Comparison of ENCODE assay signal across 8 cellular contexts in the genomic region with DNA sequence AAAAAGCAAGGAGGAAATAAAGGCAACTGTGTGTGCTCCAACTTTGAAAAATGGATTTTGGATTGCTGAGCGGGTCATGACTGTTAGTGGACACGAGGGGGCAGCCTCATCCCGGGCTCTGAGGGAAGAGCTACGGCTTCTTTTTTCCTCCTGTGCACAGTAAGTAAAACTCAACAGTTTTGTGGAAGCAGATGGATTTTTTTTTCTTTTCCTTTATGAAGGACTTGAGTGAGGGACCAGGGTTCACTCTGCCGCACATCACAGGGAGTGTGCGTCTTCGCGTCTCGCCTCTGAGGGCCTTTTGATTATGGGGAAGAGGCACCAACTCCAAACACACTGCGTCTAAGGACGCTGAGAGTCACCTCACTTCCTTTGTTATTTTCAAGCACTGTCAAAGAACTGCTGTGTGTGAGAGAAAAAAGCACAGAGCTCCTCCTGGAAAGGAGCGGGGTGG.
DNase-seq lines count a peak whose midpoint lies in the region; ATAC-seq and TF ChIP-seq lines count a peak whose summit lies in the region.

No MANE protein-coding gene starts in this region.

- no peak overlapping the region for H3K27ac Mint-ChIP-seq in activated CD4-positive, alpha-beta T cell treated with anti-CD3 and anti-CD28 coated beads for 36 hours

- no peak overlapping the region for H2BK15ac ChIP-seq in mesendoderm (replicated peaks; ENCODE audit: low read depth)

- no peaks in the 10 kb centered on the region for H3K27me3 ChIP-seq in mesendoderm (ENCODE audit: insufficient read depth, low read length, poor library complexity)
- H3K27me3 ChIP-seq in stomach smooth muscle (ENCODE audit: control insufficient read depth in 1 of 2, insufficient read depth in 2 of 2, low read length in 2 of 2) = no peaks in the 10 kb centered on the region

- peak overlapping the region; percentile 13 for H3K4me3 ChIP-seq in epithelial cell of esophagus (ENCODE audit: low read length)
- no peak overlapping the region for H3K4me3 ChIP-seq in mesendoderm (ENCODE audit: low read length)
- peak overlapping the region; percentile 65 to 75 for H3K4me3 ChIP-seq in stomach smooth muscle (ENCODE audit: low read length in 2 of 2)

- intact Hi-C loops in activated CD4-positive, alpha-beta T cell treated with anti-CD3 and anti-CD28 coated beads for 36 hours (cut with DNase I, micrococcal nuclease) = no loop called here

- no peak overlapping the region for H2BK120ac ChIP-seq in mesendoderm (ENCODE audit: low read depth, low read length)

- no peaks in the 10 kb centered on the region for H3K79me1 ChIP-seq in mesendoderm (ENCODE audit: low read length)

- no peaks in the 10 kb centered on the region for H3K79me2 ChIP-seq in mesendoderm (ENCODE audit: control insufficient read depth, insufficient read depth, low read length)

- H3K4me3 Mint-ChIP-seq in activated CD4-positive, alpha-beta T cell treated with anti-CD3 and anti-CD28 coated beads for 36 hours = peak overlapping the region; percentile 52

- DNase-seq in activated CD4-positive, alpha-beta T cell treated with anti-CD3 and anti-CD28 coated beads for 36 hours = peak; percentile 65
- DNase-seq in activated CD4-positive, alpha-beta T cell treated with anti-CD3 and anti-CD28 coated beads for 1 hour = no peak
- DNase-seq in HCEC 1CT (peak; percentile 22), NAMALWA (ENCODE audit: low spot score) (peak; percentile 51), epithelial cell of esophagus (ENCODE audit: low read depth) (peak; percentile 51), mesendoderm (peak; percentile 51)
- peak; percentile 18 for DNase-seq in activated CD4-positive, alpha-beta T cell treated with anti-CD3 and anti-CD28 coated beads, Interleukin-2, amount 50 U/mL, for 1 hour

- no peak overlapping the region for H3K23ac ChIP-seq in mesendoderm (ENCODE audit: low read length)

- H3K9ac ChIP-seq in mesendoderm (ENCODE audit: low read length) (peak overlapping the region; percentile 44), stomach smooth muscle (ENCODE audit: low read length in 2 of 2) (peak overlapping the region; percentile 52 to 62)

- H3K18ac ChIP-seq in mesendoderm (ENCODE audit: low read length) = no peak overlapping the region

- H3K36me3 ChIP-seq in mesendoderm (ENCODE audit: control insufficient read depth, insufficient read depth, low read length) = no peaks in the 10 kb centered on the region
- no peaks in the 10 kb centered on the region for H3K36me3 ChIP-seq in stomach smooth muscle (ENCODE audit: control insufficient read depth in 2 of 2, insufficient read depth in 2 of 2, low read length in 2 of 2)

- peaks cover 3% of the 10 kb centered on the region for H3K27me3 Mint-ChIP-seq in activated CD4-positive, alpha-beta T cell treated with anti-CD3 and anti-CD28 coated beads for 36 hours

- CTCF ChIA-PET in activated CD4-positive, alpha-beta T cell treated with anti-CD3 and anti-CD28 coated beads for 36 hours (lab: Charles Lee) = interaction anchor here (0.6 to 1.6 kb wide), 7 partner anchors 12 to 886 kb away, joined by 3 to 7 read pairs (median 3); partner anchors contain the start of gene SLC38A7

- POLR2A ChIA-PET in activated CD4-positive, alpha-beta T cell treated with anti-CD3 and anti-CD28 coated beads for 36 hours (lab: Charles Lee) = interaction anchor here (0.6 to 0.7 kb wide), 2 partner anchors 113 to 508 kb away, joined by 3 to 6 read pairs; no protein-coding TSS in a partner anchor

- H2AK5ac ChIP-seq in mesendoderm (ENCODE audit: low read length) = no peak overlapping the region

- no peak overlapping the region for H4K5ac ChIP-seq in mesendoderm (ENCODE audit: low read length)

- peak; percentile 73 for ATAC-seq in activated CD4-positive, alpha-beta T cell treated with anti-CD3 and anti-CD28 coated beads for 36 hours

- no peak overlapping the region for H2BK5ac ChIP-seq in mesendoderm (ENCODE audit: low read length)

- no CpG with 5 or more reads among the region's 12 CpGs for WGBS in mesendoderm (ENCODE audit: extremely low coverage, insufficient coverage, low lambda C conversion rate)

- no peak overlapping the region for H4K8ac ChIP-seq in mesendoderm (ENCODE audit: low read depth, low read length)

- H3K9me3 Mint-ChIP-seq in activated CD4-positive, alpha-beta T cell treated with anti-CD3 and anti-CD28 coated beads for 36 hours (ENCODE audit: low read depth) = no peaks in the 10 kb centered on the region

- H3K4me1 ChIP-seq in mesendoderm (ENCODE audit: control insufficient read depth, low read depth, low read length) (no peaks in the 10 kb centered on the region), stomach smooth muscle (ENCODE audit: control insufficient read depth, insufficient read depth, low read length) (no peaks in the 10 kb centered on the region)

- peak overlapping the region; percentile 33 for H3K4me2 ChIP-seq in mesendoderm (ENCODE audit: low read length)

- H3K4me1 Mint-ChIP-seq in activated CD4-positive, alpha-beta T cell treated with anti-CD3 and anti-CD28 coated beads for 36 hours = peaks cover 5% of the 10 kb centered on the region

- H3K36me3 Mint-ChIP-seq in activated CD4-positive, alpha-beta T cell treated with anti-CD3 and anti-CD28 coated beads for 36 hours (ENCODE audit: low read depth) = no peaks in the 10 kb centered on the region

- H3K56ac ChIP-seq in mesendoderm (ENCODE audit: low read length) = peak overlapping the region; percentile 84

- H3K27ac ChIP-seq in mesendoderm (ENCODE audit: low read depth, low read length) (no peak overlapping the region), stomach smooth muscle (ENCODE audit: low read length) (peak overlapping the region; percentile 37)

- H3K4ac ChIP-seq in mesendoderm (ENCODE audit: low read depth, low read length) = no peak overlapping the region

- H3K9me3 ChIP-seq in stomach smooth muscle (ENCODE audit: control insufficient read depth in 2 of 2, low read length in 2 of 2) = no peaks in the 10 kb centered on the region

- TF ChIP-seq CTCF in epithelial cell of esophagus (IDR thresholded peaks at IDR 0.05; ENCODE audit: insufficient read depth, low read depth, low read length, missing control alignments) = peak; percentile 97
